In genomic region chr10:131885391-131886165, GRCh38 we compare ENCODE assay signal across 8 cellular contexts. TPM values are rescaled to one million over a fixed set of nuclear protein-coding genes. Genes with fewer than 3 reads are reported as not detected.
DNase-seq lines count a peak whose midpoint lies in the region; ATAC-seq, FAIRE-seq and TF ChIP-seq lines count a peak whose summit lies in the region.

No MANE protein-coding gene starts in this region.

- no peaks in the 10 kb centered on the region for H3K27me3 ChIP-seq in parathyroid adenoma (ENCODE audit: control insufficient read depth, insufficient read depth, low read length)
- H3K27me3 ChIP-seq in upper lobe of left lung = peaks cover 0 to under 1% (median 0%) of the 10 kb centered on the region in 4 donors

- TF ChIP-seq EP300 in upper lobe of left lung (IDR thresholded peaks at IDR 0.05) = no peak

- H3K9ac ChIP-seq in parathyroid adenoma = no peak overlapping the region

- H3K4me1 ChIP-seq in parathyroid adenoma (no peaks in the 10 kb centered on the region), upper lobe of left lung (peaks cover 0 to 7% (median 6%) of the 10 kb centered on the region in 4 donors)

- 19 to 58% methylated on average over 6 to 25 of the region's 25 CpGs for WGBS in upper lobe of left lung, 2 donors

- ATAC-seq in GM18868 (IDR thresholded peaks at IDR 0.05; ENCODE audit: unreplicated experiment) (peak; percentile 100), HG03097 (IDR thresholded peaks at IDR 0.05; ENCODE audit: low FRiP score, unreplicated experiment) (peak; percentile 90), upper lobe of left lung (ENCODE audit: low FRiP score in 2 of 2) (peak; percentile 90 to 97)

- H3K9me3 ChIP-seq in parathyroid adenoma (ENCODE audit: control insufficient read depth, low read length) = no peaks in the 10 kb centered on the region
- H3K9me3 ChIP-seq in upper lobe of left lung = no peaks in the 10 kb centered on the region

- TF ChIP-seq CTCF in parathyroid adenoma (IDR thresholded peaks at IDR 0.05) (peak; percentile 98), upper lobe of left lung (IDR thresholded peaks at IDR 0.05) (peak; percentile 94 to 97 (median 96))

- H3K79me2 ChIP-seq in parathyroid adenoma = no peaks in the 10 kb centered on the region

- no peaks in the 10 kb centered on the region for H3K36me3 ChIP-seq in parathyroid adenoma (ENCODE audit: control insufficient read depth, insufficient read depth, low read length)
- H3K36me3 ChIP-seq in upper lobe of left lung = no peaks in the 10 kb centered on the region

- H3K4me3 ChIP-seq in parathyroid adenoma (ENCODE audit: low read depth, low read length) = no peak overlapping the region
- no peak overlapping the region for H3K4me3 ChIP-seq in upper lobe of left lung

- no peak for TF ChIP-seq POLR2A in upper lobe of left lung (IDR thresholded peaks at IDR 0.05)

- FAIRE-seq in frontal cortex (lab: Jason Lieb, UNC) = no peak

- peak overlapping the region; percentile 13 for H2AFZ ChIP-seq in parathyroid adenoma

- H3K4me2 ChIP-seq in parathyroid adenoma (ENCODE audit: low read length) = no peak overlapping the region

- DNase-seq in A172 (ENCODE audit: low spot score) (peak; percentile 25), RPMI7951 (ENCODE audit: low read depth) (peak; percentile 28), frontal cortex (ENCODE audit: low spot score in 2 of 2) (peak; percentile 70 to 85), upper lobe of left lung (peak; percentile 77 to 95)
- DNase-seq in activated T-helper 9 cell treated with anti-CD3 and anti-CD28 coated beads, Interleukin-2, amount 50 U/mL, for 16 hours (ENCODE audit: low read depth) = peak; percentile 69

- no peak overlapping the region for H3K27ac ChIP-seq in parathyroid adenoma
- H3K27ac ChIP-seq in upper lobe of left lung = no peak overlapping the region

RNA-seq across cellular contexts. Expression of gene PPP2R2D, which starts 15.2 kb away (rescaled TPM):
- total RNA-seq in A172 (2014; rRNA removed; shearing (Covaris generic)) = 21.3 and 22.7 TPM in 2 replicates
- total RNA-seq in RPMI7951 (2014; rRNA removed; shearing (Covaris generic)) = 24.8 and 35.3 TPM in 2 replicates
- total RNA-seq in frontal cortex (53.4 TPM), upper lobe of left lung (10 to 100 TPM; 20.5 to 60.8 (median 28.7) TPM)

Comparison
In these comparisons a context has a peak if more than half of its experiments do, and no peak if none do; other contexts are left out.
1. DNase-seq: peak in every context shown above with its lines; median percentile 86 in upper lobe of left lung; 78 in frontal cortex; 69 in activated T-helper 9 cell treated with anti-CD3 and anti-CD28 coated beads, Interleukin-2, amount 50 U/mL, for 16 hours; 28 in RPMI7951; 25 in A172.